Comparison of ENCODE assay signal across 8 cellular contexts in genomic region chr9:34986541-34987047, GRCh38. TPM values are rescaled to one million over a fixed set of nuclear protein-coding genes. Genes with fewer than 3 reads are reported as not detected.
DNase-seq lines count a peak whose midpoint lies in the region; ATAC-seq and TF ChIP-seq lines count a peak whose summit lies in the region.

No MANE protein-coding gene starts in this region.

- H3K27ac ChIP-seq in CD8-positive, alpha-beta T cell (ENCODE audit: low read depth, low read length): peak overlapping the region; percentile 8
- H3K27ac ChIP-seq in testis: no peak overlapping the region

- ATAC-seq in CD8-positive, alpha-beta T cell: peak; percentile 29
- no peak for ATAC-seq in activated CD8-positive, alpha-beta memory T cell treated with anti-CD3 and anti-CD28 coated beads, Interleukin-2, amount 10 ng/mL, durations not matched to agents 7 days and 5 days
- ATAC-seq in HG03442 (IDR thresholded peaks at IDR 0.05; ENCODE audit: unreplicated experiment) (no peak), HG03108 (IDR thresholded peaks at IDR 0.05; ENCODE audit: unreplicated experiment) (no peak)

- H3K36me3 Mint-ChIP-seq in CD8-positive, alpha-beta T cell: peaks cover 4% of the 10 kb centered on the region
- H3K36me3 Mint-ChIP-seq in activated CD8-positive, alpha-beta memory T cell treated with anti-CD3 and anti-CD28 coated beads, Interleukin-2, amount 10 ng/mL, durations not matched to agents 7 days and 5 days: no peaks in the 10 kb centered on the region
- H3K36me3 Mint-ChIP-seq in stimulated activated naive CD8-positive, alpha-beta T cell treated with anti-CD3 and anti-CD28 coated beads, Interleukin-15, Interleukin-2, amounts not matched to agents 100 ng/mL and 50 ng/mL, for 24 hours (ENCODE audit: low read depth): no peaks in the 10 kb centered on the region

- peaks cover 67% of the 10 kb centered on the region for H3K4me1 ChIP-seq in CD8-positive, alpha-beta T cell (ENCODE audit: insufficient read depth, low read length)
- H3K4me1 ChIP-seq in testis: peaks cover 17% of the 10 kb centered on the region

- H3K4me3 Mint-ChIP-seq in CD8-positive, alpha-beta T cell: peak overlapping the region; percentile 19
- H3K4me3 Mint-ChIP-seq in activated CD8-positive, alpha-beta memory T cell treated with anti-CD3 and anti-CD28 coated beads, Interleukin-2, amount 10 ng/mL, durations not matched to agents 7 days and 5 days: no peak overlapping the region
- peak overlapping the region; percentile 10 for H3K4me3 Mint-ChIP-seq in stimulated activated naive CD8-positive, alpha-beta T cell treated with anti-CD3 and anti-CD28 coated beads, Interleukin-15, Interleukin-2, amounts not matched to agents 100 ng/mL and 50 ng/mL, for 24 hours

- H3K27me3 ChIP-seq in CD8-positive, alpha-beta T cell (ENCODE audit: insufficient read depth, low read length): no peaks in the 10 kb centered on the region
- no peaks in the 10 kb centered on the region for H3K27me3 ChIP-seq in testis

- CTCF ChIA-PET in CD8-positive, alpha-beta T cell (lab: Charles Lee): interaction anchor here (0.7 to 1.8 kb wide), 3 partner anchors 65 to 87 kb away, joined by 3 to 10 read pairs (median 5); no protein-coding TSS in a partner anchor
- CTCF ChIA-PET in activated CD8-positive, alpha-beta memory T cell treated with anti-CD3 and anti-CD28 coated beads, Interleukin-2, amount 10 ng/mL, durations not matched to agents 7 days and 5 days (lab: Charles Lee): interaction anchor here (1.1 kb wide), 1 partner anchor 87 kb away, joined by 5 read pairs; no protein-coding TSS in a partner anchor

- no peak overlapping the region for H3K4me3 ChIP-seq in CD8-positive, alpha-beta T cell (ENCODE audit: low read depth, low read length)
- H3K4me3 ChIP-seq in testis: no peak overlapping the region

- peaks cover 70% of the 10 kb centered on the region for H3K4me1 Mint-ChIP-seq in CD8-positive, alpha-beta T cell (ENCODE audit: low read depth)
- peaks cover 56% of the 10 kb centered on the region for H3K4me1 Mint-ChIP-seq in activated CD8-positive, alpha-beta memory T cell treated with anti-CD3 and anti-CD28 coated beads, Interleukin-2, amount 10 ng/mL, durations not matched to agents 7 days and 5 days
- peaks cover 83% of the 10 kb centered on the region for H3K4me1 Mint-ChIP-seq in stimulated activated naive CD8-positive, alpha-beta T cell treated with anti-CD3 and anti-CD28 coated beads, Interleukin-15, Interleukin-2, amounts not matched to agents 100 ng/mL and 50 ng/mL, for 24 hours (ENCODE audit: low read depth)

- H3K36me3 ChIP-seq in CD8-positive, alpha-beta T cell (ENCODE audit: insufficient read depth, low read length): no peaks in the 10 kb centered on the region
- no peaks in the 10 kb centered on the region for H3K36me3 ChIP-seq in testis (ENCODE audit: low read depth, missing control alignments)

- WGBS in testis, 2 donors: 64 to 74% methylated on average over 6 to 9 of the region's 9 CpGs

- intact Hi-C loops in CD8-positive, alpha-beta T cell (cut with DNase I, micrococcal nuclease): loop anchor here (5.0 kb wide), 6 partner anchors 51 to 1206 kb away; partner anchors contain the start of genes CREB3 (in 2 of the 2), TLN1 (in 2 of the 2), CLTA (in 1 of the 2) and DNAI1 (in 1 of the 2)
- intact Hi-C loops in testis (cut with DNase I; ENCODE audit: low total_unique reads): no loop called here

- no peaks in the 10 kb centered on the region for H3K9me3 ChIP-seq in CD8-positive, alpha-beta T cell (ENCODE audit: low read length)
- H3K9me3 ChIP-seq in testis: no peaks in the 10 kb centered on the region

- no peak for TF ChIP-seq POLR2A in testis (IDR thresholded peaks at IDR 0.05)

- TF ChIP-seq CTCF in CD8-positive, alpha-beta T cell (IDR thresholded peaks at IDR 0.05): no peak
- no peak for TF ChIP-seq CTCF in testis (IDR thresholded peaks at IDR 0.05)

- H3K9me3 Mint-ChIP-seq in CD8-positive, alpha-beta T cell: no peaks in the 10 kb centered on the region
- H3K9me3 Mint-ChIP-seq in activated CD8-positive, alpha-beta memory T cell treated with anti-CD3 and anti-CD28 coated beads, Interleukin-2, amount 10 ng/mL, durations not matched to agents 7 days and 5 days (ENCODE audit: low read depth): no peaks in the 10 kb centered on the region
- no peaks in the 10 kb centered on the region for H3K9me3 Mint-ChIP-seq in stimulated activated naive CD8-positive, alpha-beta T cell treated with anti-CD3 and anti-CD28 coated beads, Interleukin-15, Interleukin-2, amounts not matched to agents 100 ng/mL and 50 ng/mL, for 24 hours

- no peaks in the 10 kb centered on the region for H3K27me3 Mint-ChIP-seq in CD8-positive, alpha-beta T cell (ENCODE audit: low read depth)
- H3K27me3 Mint-ChIP-seq in activated CD8-positive, alpha-beta memory T cell treated with anti-CD3 and anti-CD28 coated beads, Interleukin-2, amount 10 ng/mL, durations not matched to agents 7 days and 5 days: no peaks in the 10 kb centered on the region
- H3K27me3 Mint-ChIP-seq in stimulated activated naive CD8-positive, alpha-beta T cell treated with anti-CD3 and anti-CD28 coated beads, Interleukin-15, Interleukin-2, amounts not matched to agents 100 ng/mL and 50 ng/mL, for 24 hours: no peaks in the 10 kb centered on the region

- POLR2A ChIA-PET in CD8-positive, alpha-beta T cell (lab: Charles Lee): no interaction called here

- DNase-seq in CD8-positive, alpha-beta T cell: peak in 5 of 7 experiments; percentile 21 to 85 (median 39)
- DNase-seq in NCI-H1105 (lab: John Stamatoyannopoulos, UW) (peak; percentile 20), germinal center (ENCODE audit: low spot score) (peak; percentile 23), testis (no peak)
- DNase-seq in activated CD8-positive, alpha-beta memory T cell treated with anti-CD3 and anti-CD28 coated beads, Interleukin-2, amount 10 ng/mL, durations not matched to agents 7 days and 5 days: peak; percentile 54

- peak overlapping the region; percentile 70 for H3K27ac Mint-ChIP-seq in CD8-positive, alpha-beta T cell
- peak overlapping the region; percentile 9 for H3K27ac Mint-ChIP-seq in activated CD8-positive, alpha-beta memory T cell treated with anti-CD3 and anti-CD28 coated beads, Interleukin-2, amount 10 ng/mL, durations not matched to agents 7 days and 5 days
- H3K27ac Mint-ChIP-seq in stimulated activated naive CD8-positive, alpha-beta T cell treated with anti-CD3 and anti-CD28 coated beads, Interleukin-15, Interleukin-2, amounts not matched to agents 100 ng/mL and 50 ng/mL, for 24 hours: peak overlapping the region; percentile 45

RNA-seq across cellular contexts. Expression of gene DNAJB5, which starts 3.0 kb away (rescaled TPM):
- total RNA-seq in CD8-positive, alpha-beta T cell: 1 to 10 TPM; 2.1 to 2.2 TPM
- 1 to 10 TPM; 5.2 to 5.5 TPM for total RNA-seq in activated CD8-positive, alpha-beta memory T cell treated with anti-CD3 and anti-CD28 coated beads, Interleukin-2, amount 10 ng/mL, durations not matched to agents 7 days and 5 days
- total RNA-seq in testis: 10 to 100 TPM; 44.0 to 49.9 TPM
- 47.7 TPM for polyA plus RNA-seq in testis (ENCODE audit: insufficient read depth, low read depth, low replicate concordance)

RNA-seq across cellular contexts. Expression of gene PHF24, which starts 28.5 kb away (rescaled TPM):
- total RNA-seq in CD8-positive, alpha-beta T cell: not detected
- not detected for total RNA-seq in activated CD8-positive, alpha-beta memory T cell treated with anti-CD3 and anti-CD28 coated beads, Interleukin-2, amount 10 ng/mL, durations not matched to agents 7 days and 5 days
- 100 to 1,000 TPM in 1 of 2 donors, 10 to 100 TPM in 1; 93.3 to 132 TPM for total RNA-seq in testis
- polyA plus RNA-seq in testis (ENCODE audit: insufficient read depth, low read depth, low replicate concordance): 44.8 TPM

Comparison
In these comparisons a context has a peak if more than half of its experiments do, and no peak if none do; other contexts are left out.
1. H3K27ac Mint-ChIP-seq: peak in every context shown above with its lines; median percentile 70 in CD8-positive, alpha-beta T cell; 45 in stimulated activated naive CD8-positive, alpha-beta T cell treated with anti-CD3 and anti-CD28 coated beads, Interleukin-15, Interleukin-2, amounts not matched to agents 100 ng/mL and 50 ng/mL, for 24 hours; 9 in activated CD8-positive, alpha-beta memory T cell treated with anti-CD3 and anti-CD28 coated beads, Interleukin-2, amount 10 ng/mL, durations not matched to agents 7 days and 5 days.
2. RNA of gene DNAJB5, which starts 3.0 kb away (total RNA-seq): 44.0 to 49.9 TPM in testis; 5.2 to 5.5 TPM in activated CD8-positive, alpha-beta memory T cell treated with anti-CD3 and anti-CD28 coated beads, Interleukin-2, amount 10 ng/mL, durations not matched to agents 7 days and 5 days and 2.1 to 2.2 TPM in CD8-positive, alpha-beta T cell; every median in the first group is over 4 times any median in the second.
3. RNA of gene PHF24, which starts 28.5 kb away (total RNA-seq): 93.3 to 132 TPM in testis; not detected in activated CD8-positive, alpha-beta memory T cell treated with anti-CD3 and anti-CD28 coated beads, Interleukin-2, amount 10 ng/mL, durations not matched to agents 7 days and 5 days and not detected in CD8-positive, alpha-beta T cell; every median in the first group is over 10 times any median in the second.